In the genomic region with DNA sequence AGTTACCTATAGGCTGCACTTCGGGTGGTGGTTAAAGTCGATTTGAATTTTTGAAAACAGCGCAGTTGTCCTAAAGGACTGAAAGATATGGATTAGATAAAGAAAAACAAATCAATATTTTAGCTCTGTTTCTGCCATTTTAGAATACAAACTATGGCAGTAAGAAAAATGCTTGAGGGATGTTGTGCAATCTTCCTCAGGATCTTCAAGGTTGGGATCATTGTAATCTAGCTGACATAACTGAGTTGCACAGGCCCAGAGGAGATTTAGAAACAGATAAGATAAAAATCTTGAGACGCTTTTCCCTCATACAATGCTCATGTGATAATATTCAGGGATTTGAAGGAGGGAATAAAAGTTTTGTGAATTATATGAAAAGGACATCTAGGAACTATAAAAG, we compare ENCODE assay signal across 8 cellular contexts. TPM values are rescaled to one million over a fixed set of nuclear protein-coding genes. Genes with fewer than 3 reads are reported as not detected.
A peak's percentile ranks its signal among the peaks of the same experiment; 100 is the strongest.
DNase-seq lines count a peak whose midpoint lies in the region; ATAC-seq and TF ChIP-seq lines count a peak whose summit lies in the region.

No MANE protein-coding gene starts in this region.

- ATAC-seq in effector memory CD8-positive, alpha-beta T cell (replicated peaks): no peak

- TF ChIP-seq CTCF in NB4 (IDR thresholded peaks at IDR 0.05; ENCODE audit: low read depth, low read length) (no peak), osteocyte (IDR thresholded peaks at IDR 0.05) (no peak)

- no peaks in the 10 kb centered on the region for H3K9me3 Mint-ChIP-seq in effector memory CD8-positive, alpha-beta T cell
- no peaks in the 10 kb centered on the region for H3K9me3 Mint-ChIP-seq in osteocyte (ENCODE audit: unreplicated experiment)

- H3K36me3 Mint-ChIP-seq in effector memory CD8-positive, alpha-beta T cell (ENCODE audit: insufficient read depth): peaks cover 19% of the 10 kb centered on the region
- peaks cover 4% of the 10 kb centered on the region for H3K36me3 Mint-ChIP-seq in osteocyte (ENCODE audit: unreplicated experiment)

- TF ChIP-seq POLR2A in NB4 (IDR thresholded peaks at IDR 0.05; ENCODE audit: extremely low read depth, insufficient read length): no peak

- H3K4me3 ChIP-seq in NB4 (ENCODE audit: low read depth, low read length): peak overlapping the region; percentile 96

- H3K27me3 Mint-ChIP-seq in effector memory CD8-positive, alpha-beta T cell: no peaks in the 10 kb centered on the region
- H3K27me3 Mint-ChIP-seq in osteocyte (ENCODE audit: unreplicated experiment): no peaks in the 10 kb centered on the region

- H3K4me1 Mint-ChIP-seq in effector memory CD8-positive, alpha-beta T cell (ENCODE audit: low read depth in 2 of 2): peaks cover 19 to 42% of the 10 kb centered on the region in 2 donors
- peaks cover 18% of the 10 kb centered on the region for H3K4me1 Mint-ChIP-seq in osteocyte (ENCODE audit: unreplicated experiment)

- DNase-seq in EL (peak; percentile 32), NB4 (ENCODE audit: low read depth) (peak; percentile 65), osteocyte (ENCODE audit: extremely low spot score, unreplicated experiment) (no peak), DMS114 treated with DMSO at 0.1 percent for 48 hours (lab: John Stamatoyannopoulos, UW; ENCODE audit: unreplicated experiment) (no peak), NCI-H446 (lab: John Stamatoyannopoulos, UW) (no peak), germinal center (ENCODE audit: low spot score) (no peak)
- DNase-seq in effector memory CD8-positive, alpha-beta T cell: no peak
- DNase-seq in stimulated activated naive CD4-positive, alpha-beta T cell treated with Interleukin-2 at 50 U/mL for 16 hours (lab: John Stamatoyannopoulos, UW): no peak

- peak overlapping the region; percentile 93 to 98 for H3K27ac Mint-ChIP-seq in effector memory CD8-positive, alpha-beta T cell
- H3K27ac Mint-ChIP-seq in osteocyte (ENCODE audit: unreplicated experiment): peak overlapping the region; percentile 89

- H3K4me3 Mint-ChIP-seq in effector memory CD8-positive, alpha-beta T cell: peak overlapping the region; percentile 89 to 95
- peak overlapping the region; percentile 93 for H3K4me3 Mint-ChIP-seq in osteocyte (ENCODE audit: unreplicated experiment)

RNA-seq across cellular contexts. Expression of a gene that starts 0.9 kb away (rescaled TPM):
- 14.7 and 17.9 TPM in 2 replicates for total RNA-seq in osteocyte

RNA-seq across cellular contexts. Expression of a gene that starts 1.0 kb away (rescaled TPM):
- total RNA-seq in osteocyte: 4.3 and 4.5 TPM in 2 replicates

RNA-seq across cellular contexts. Expression of a gene that starts 60.0 kb away (rescaled TPM):
- total RNA-seq in osteocyte: 58.7 and 63.8 TPM in 2 replicates

Comparison
In these comparisons a context has a peak if more than half of its experiments do, and no peak if none do; other contexts are left out.
1. DNase-seq: peak in EL (single experiment) and NB4 (single experiment); none in effector memory CD8-positive, alpha-beta T cell (0 of 3), osteocyte (single experiment), stimulated activated naive CD4-positive, alpha-beta T cell treated with Interleukin-2 at 50 U/mL for 16 hours (single experiment), DMS114 treated with DMSO at 0.1 percent for 48 hours (single experiment), NCI-H446 (0 of 2) and germinal center (single experiment).